In the genomic region with DNA sequence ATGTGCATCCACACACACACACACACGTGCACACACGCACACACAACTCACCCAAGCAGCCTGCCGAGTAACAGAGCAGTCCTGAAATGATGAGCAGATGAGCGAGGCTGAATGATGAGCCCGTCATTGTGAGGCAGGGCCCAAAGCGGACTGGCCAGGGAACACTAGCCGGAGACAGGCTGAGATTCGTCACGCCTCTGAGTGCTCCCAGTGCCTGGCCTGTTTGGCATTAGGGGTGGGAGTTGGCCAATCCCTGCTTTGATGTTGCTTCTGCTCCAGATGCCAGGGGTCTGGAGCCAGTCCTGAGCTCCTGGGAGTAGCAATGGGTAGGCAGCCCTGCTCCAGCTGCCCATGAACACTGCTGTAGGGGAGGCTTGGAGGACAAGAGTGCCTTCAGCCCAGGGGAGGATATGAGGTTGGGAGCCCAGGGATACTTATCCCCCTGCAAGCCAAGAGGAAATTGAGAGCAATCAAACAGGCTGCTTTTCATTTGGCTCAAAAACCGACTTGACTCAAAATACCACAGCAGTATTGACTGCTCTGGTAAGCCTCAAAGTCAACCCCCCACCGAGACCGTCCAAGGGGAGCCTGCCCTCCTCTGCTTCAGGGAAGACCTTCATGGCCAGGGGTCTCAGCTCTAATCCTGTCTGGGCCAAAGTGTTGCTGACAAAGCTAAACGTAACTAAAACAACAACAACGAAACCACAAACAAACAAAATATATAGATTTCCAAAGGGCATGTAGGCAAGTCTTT, we compare ENCODE assay signal across 24 cellular contexts. TPM values are rescaled to one million over a fixed set of nuclear protein-coding genes. Genes with fewer than 3 reads are reported as not detected.
DNase-seq lines count a peak whose midpoint lies in the region; ATAC-seq, FAIRE-seq and TF ChIP-seq lines count a peak whose summit lies in the region.
"Had no signal": no experiment of that assay in that cellular context is flagged by ENCODE, and none has a peak within 500 bp of the region (broad histone marks: within the 10 kb centered on the region; RNA-seq: fewer than 3 reads in every experiment).

No MANE protein-coding gene starts in this region.

- TF ChIP-seq CTCF in natural killer cell (IDR thresholded peaks at IDR 0.05) (no peak), brain (conservative IDR thresholded peaks at IDR 0.05) (no peak), HepG2 (CRISPR knock-in tag; IDR thresholded peaks at IDR 0.05) (no peak)

- no peak overlapping the region for H3K9ac ChIP-seq in HepG2 (ENCODE audit: insufficient read depth, low read depth, low read length)

- 46% methylated on average over 13 of the region's 14 CpGs for WGBS in HepG2 (ENCODE audit: low lambda C conversion rate)

- intact Hi-C loops in natural killer cell (cut with micrococcal nuclease) (no loop called here), HepG2 (cut with micrococcal nuclease; ENCODE audit: unreplicated experiment) (no loop called here)

- H2AFZ ChIP-seq in HepG2 (ENCODE audit: low read length) = no peak overlapping the region

- no peaks in the 10 kb centered on the region for H3K36me3 ChIP-seq in HepG2 (replicated peaks in 1 of 2; ENCODE audit: control insufficient read depth in 1 of 2, insufficient read depth in 2 of 2, low read length in 2 of 2)
- H3K36me3 ChIP-seq: brain microvascular endothelial cell, heart right ventricle, spleen, thoracic aorta had no signal

- no peaks in the 10 kb centered on the region for H3K9me3 Mint-ChIP-seq in natural killer cell treated with Interleukin-12 subunit alpha and Interleukin-12 subunit beta and Interleukin-15 and Interleukin-18, amount 100 ng/mL, for 72 hours
- no peaks in the 10 kb centered on the region for H3K9me3 Mint-ChIP-seq in natural killer cell
- peaks cover 0 to 2% (median 0%) of the 10 kb centered on the region in 5 experiments for H3K9me3 Mint-ChIP-seq in brain
- H3K9me3 Mint-ChIP-seq in activated naive CD4-positive, alpha-beta T cell treated with anti-CD3 and anti-CD28 coated beads, Interleukin-2, amount 10 ng/mL, durations not matched to agents 7 days and 5 days = no peaks in the 10 kb centered on the region
- H3K9me3 Mint-ChIP-seq: activated CD4-positive, alpha-beta memory T cell treated with anti-CD3 and anti-CD28 coated beads for 36 hours; activated naive CD8-positive, alpha-beta T cell treated with anti-CD3 and anti-CD28 coated beads for 36 hours; activated T-cell treated with anti-CD3 and anti-CD28 coated beads, Interleukin-2, amount 50 U/mL, for 24 hours; naive B cell had no signal

- H3K4me2 ChIP-seq in HepG2 (ENCODE audit: low read depth, low read length) = no peak overlapping the region

- CTCF ChIA-PET in HepG2 (lab: Yijun Ruan, JAX; ENCODE audit: low intra/inter-chr PET ratio, low total read pairs) = no interaction called here
- CTCF ChIA-PET in activated naive CD4-positive, alpha-beta T cell treated with anti-CD3 and anti-CD28 coated beads, Interleukin-2, amount 10 ng/mL, durations not matched to agents 7 days and 5 days (lab: Charles Lee) = interaction anchor here (0.7 to 1.5 kb wide), 2 partner anchors 58 to 231 kb away, joined by 3 read pairs; no protein-coding TSS in a partner anchor

- H3K36me3 Mint-ChIP-seq in natural killer cell treated with Interleukin-12 subunit alpha and Interleukin-12 subunit beta and Interleukin-15 and Interleukin-18, amount 100 ng/mL, for 72 hours = no peaks in the 10 kb centered on the region
- H3K36me3 Mint-ChIP-seq in natural killer cell = no peaks in the 10 kb centered on the region
- peaks cover 2% of the 10 kb centered on the region for H3K36me3 Mint-ChIP-seq in brain
- H3K36me3 Mint-ChIP-seq in activated naive CD4-positive, alpha-beta T cell treated with anti-CD3 and anti-CD28 coated beads, Interleukin-2, amount 10 ng/mL, durations not matched to agents 7 days and 5 days = no peaks in the 10 kb centered on the region
- H3K36me3 Mint-ChIP-seq: activated CD4-positive, alpha-beta memory T cell treated with anti-CD3 and anti-CD28 coated beads for 36 hours; activated naive CD8-positive, alpha-beta T cell treated with anti-CD3 and anti-CD28 coated beads for 36 hours; naive B cell had no signal

- in situ Hi-C loops in HepG2 (cut with HindIII; ENCODE audit: extremely low pct_ligation_motif_present, low pct_unique_long_range_greater_than_20kb) = no loop called here

- peaks cover 4 to 9% of the 10 kb centered on the region in 2 experiments; a peak in 3 of 5 replicates for H3K27me3 ChIP-seq in HepG2 (ENCODE audit: control insufficient read depth in 1 of 2, insufficient read depth in 2 of 2, low read length in 2 of 2)
- H3K27me3 ChIP-seq: brain microvascular endothelial cell, heart right ventricle, spleen had no signal

- no peaks in the 10 kb centered on the region for H4K20me1 ChIP-seq in HepG2 (ENCODE audit: insufficient read depth, low read length)

- POLR2A ChIA-PET in HepG2 (lab: Yijun Ruan, JAX) = no interaction called here

- no peak for TF ChIP-seq RAD21 in HepG2 (CRISPR knock-in tag; IDR thresholded peaks at IDR 0.05)

- FAIRE-seq in HepG2 (lab: Jason Lieb, UNC) = no peak
- FAIRE-seq: A204.1, islet of Langerhans had no signal

- peak overlapping the region; percentile 69 to 87 for H3K27ac Mint-ChIP-seq in natural killer cell treated with Interleukin-12 subunit alpha and Interleukin-12 subunit beta and Interleukin-15 and Interleukin-18, amount 100 ng/mL, for 72 hours
- peak overlapping the region in 1 of 2 donors; percentile 84 for H3K27ac Mint-ChIP-seq in natural killer cell
- peak overlapping the region in 3 of 5 experiments; percentile 65 to 80 (median 69) for H3K27ac Mint-ChIP-seq in brain
- H3K27ac Mint-ChIP-seq in activated naive CD4-positive, alpha-beta T cell treated with anti-CD3 and anti-CD28 coated beads, Interleukin-2, amount 10 ng/mL, durations not matched to agents 7 days and 5 days = no peak overlapping the region
- H3K27ac Mint-ChIP-seq: activated CD4-positive, alpha-beta memory T cell treated with anti-CD3 and anti-CD28 coated beads for 36 hours; activated naive CD8-positive, alpha-beta T cell treated with anti-CD3 and anti-CD28 coated beads for 36 hours; activated T-cell treated with anti-CD3 and anti-CD28 coated beads, Interleukin-2, amount 50 U/mL, for 24 hours had no signal

- peaks cover 77 to 79% of the 10 kb centered on the region in 2 donors for H3K4me1 Mint-ChIP-seq in natural killer cell treated with Interleukin-12 subunit alpha and Interleukin-12 subunit beta and Interleukin-15 and Interleukin-18, amount 100 ng/mL, for 72 hours (ENCODE audit: low read depth in 2 of 2)
- peaks cover 71 to 76% of the 10 kb centered on the region in 2 donors for H3K4me1 Mint-ChIP-seq in natural killer cell
- peaks cover 54% of the 10 kb centered on the region for H3K4me1 Mint-ChIP-seq in brain
- H3K4me1 Mint-ChIP-seq in activated naive CD4-positive, alpha-beta T cell treated with anti-CD3 and anti-CD28 coated beads, Interleukin-2, amount 10 ng/mL, durations not matched to agents 7 days and 5 days = peaks cover 16% of the 10 kb centered on the region
- H3K4me1 Mint-ChIP-seq: naive B cell had no signal

- no peaks in the 10 kb centered on the region for H3K9me3 ChIP-seq in HepG2 (ENCODE audit: low read length)
- H3K9me3 ChIP-seq: heart right ventricle, spleen, thoracic aorta had no signal

- no peaks in the 10 kb centered on the region for H3K27me3 Mint-ChIP-seq in natural killer cell treated with Interleukin-12 subunit alpha and Interleukin-12 subunit beta and Interleukin-15 and Interleukin-18, amount 100 ng/mL, for 72 hours
- H3K27me3 Mint-ChIP-seq in natural killer cell (ENCODE audit: low read depth in 2 of 2) (no peaks in the 10 kb centered on the region), brain (peaks cover 2% of the 10 kb centered on the region)
- H3K27me3 Mint-ChIP-seq in activated naive CD4-positive, alpha-beta T cell treated with anti-CD3 and anti-CD28 coated beads, Interleukin-2, amount 10 ng/mL, durations not matched to agents 7 days and 5 days = peaks cover 23% of the 10 kb centered on the region
- H3K27me3 Mint-ChIP-seq: activated CD4-positive, alpha-beta memory T cell treated with anti-CD3 and anti-CD28 coated beads for 36 hours; activated naive CD8-positive, alpha-beta T cell treated with anti-CD3 and anti-CD28 coated beads for 36 hours; activated T-cell treated with anti-CD3 and anti-CD28 coated beads, Interleukin-2, amount 50 U/mL, for 24 hours; naive B cell had no signal

- no peak overlapping the region for H3K27ac ChIP-seq in HepG2 (ENCODE audit: extremely low read length, insufficient read depth, low read length)
- H3K27ac ChIP-seq: brain microvascular endothelial cell, C4-2B, spleen, thoracic aorta had no signal

- no peak for DNase-seq in natural killer cell treated with Interleukin-12 subunit alpha and Interleukin-12 subunit beta and Interleukin-15 and Interleukin-18, amount 100 ng/mL, for 72 hours (ENCODE audit: low spot score)
- DNase-seq in natural killer cell (no peak), HepG2 (ENCODE audit: low spot score) (no peak), globus pallidus (ENCODE audit: low spot score) (no peak), OCI-M2 (lab: John Stamatoyannopoulos, UW; ENCODE audit: unreplicated experiment) (no peak)
- no peak for DNase-seq in activated naive CD4-positive, alpha-beta T cell treated with anti-CD3 and anti-CD28 coated beads, Interleukin-2, amount 10 ng/mL, durations not matched to agents 7 days and 5 days
- DNase-seq: activated CD4-positive, alpha-beta memory T cell treated with anti-CD3 and anti-CD28 coated beads for 36 hours; activated naive CD8-positive, alpha-beta T cell treated with anti-CD3 and anti-CD28 coated beads for 36 hours; activated T-cell treated with anti-CD3 and anti-CD28 coated beads, Interleukin-2, amount 50 U/mL, for 24 hours; brain microvascular endothelial cell; cortex of kidney; DMS53; heart right ventricle; naive B cell; NCI-H1436 treated with DMSO at 0.1 percent for 48 hours; RPMI8226; spleen; SW 1271 had no signal

- peaks cover 12% of the 10 kb centered on the region for H3K4me1 ChIP-seq in HepG2 (ENCODE audit: insufficient read depth, low read length)

- no peaks in the 10 kb centered on the region for H3K79me2 ChIP-seq in HepG2 (ENCODE audit: insufficient read depth, low read length)

- no peak overlapping the region for H3K4me3 ChIP-seq in HepG2 (replicated peaks in 1 of 3; ENCODE audit: insufficient read depth in 1 of 3, low read depth in 2 of 3, low read length in 3 of 3)
- H3K4me3 ChIP-seq: heart right ventricle, spleen, thoracic aorta had no signal

- TF ChIP-seq EP300 in HepG2 (IDR thresholded peaks at IDR 0.05; ENCODE audit: low read depth in 2 of 2, low read length in 2 of 2) (no peak), HepG2 (CRISPR knock-in tag; IDR thresholded peaks at IDR 0.05; ENCODE audit: borderline replicate concordance) (no peak)

- peak in 1 of 2 donors; percentile 12 for ATAC-seq in natural killer cell treated with Interleukin-12 subunit alpha and Interleukin-12 subunit beta and Interleukin-15 and Interleukin-18, amount 100 ng/mL, for 72 hours
- no peak for ATAC-seq in natural killer cell
- peak; percentile 25; the same call in 2 of the 3 replicates for ATAC-seq in HepG2
- ATAC-seq in GM18519 (IDR thresholded peaks at IDR 0.05; ENCODE audit: low FRiP score, unreplicated experiment) = no peak

- peak overlapping the region; percentile 74 for H3K4me3 Mint-ChIP-seq in natural killer cell treated with Interleukin-12 subunit alpha and Interleukin-12 subunit beta and Interleukin-15 and Interleukin-18, amount 100 ng/mL, for 72 hours
- H3K4me3 Mint-ChIP-seq in natural killer cell (no peak overlapping the region), brain (no peak overlapping the region)
- H3K4me3 Mint-ChIP-seq in activated naive CD4-positive, alpha-beta T cell treated with anti-CD3 and anti-CD28 coated beads, Interleukin-2, amount 10 ng/mL, durations not matched to agents 7 days and 5 days = no peak overlapping the region
- H3K4me3 Mint-ChIP-seq: activated CD4-positive, alpha-beta memory T cell treated with anti-CD3 and anti-CD28 coated beads for 36 hours; activated naive CD8-positive, alpha-beta T cell treated with anti-CD3 and anti-CD28 coated beads for 36 hours; activated T-cell treated with anti-CD3 and anti-CD28 coated beads, Interleukin-2, amount 50 U/mL, for 24 hours; naive B cell had no signal

- no TSS peak for BruUV-seq in HepG2 (replicated peaks; lab: Mats Ljungman, UMichigan)

- no peak for TF ChIP-seq POLR2A in HepG2 (IDR thresholded peaks at IDR 0.05; ENCODE audit: insufficient read depth in 1 of 2, low read depth in 2 of 2, low read length in 2 of 2)

RNA-seq across cellular contexts. Expression of a gene that starts 22.9 kb away (rescaled TPM):
- total RNA-seq in natural killer cell treated with Interleukin-12 subunit alpha and Interleukin-12 subunit beta and Interleukin-15 and Interleukin-18, amount 100 ng/mL, for 72 hours = 10 to 100 TPM in 1 of 2 donors, 1 to 10 TPM in 1; 7.8 to 31.8 TPM
- 10 to 100 TPM; 37.7 to 60.7 (median 55.8) TPM for total RNA-seq in natural killer cell
- 0.44 TPM for polyA plus RNA-seq in brain (ENCODE audit: insufficient read depth, low read depth, low replicate concordance)
- total RNA-seq in HepG2 (2016; rRNA removed; fragmentation: Illumina TruSeq; extraction: Trizol) = 0.31 TPM in 1 of 2 replicates, not detected in the other
- total RNA-seq in HepG2 (2016; cell fraction: cytosol; rRNA removed; fragmentation: Illumina TruSeq; extraction: Trizol; ENCODE audit: low read depth) = not detected in 2 replicates
- total RNA-seq in HepG2 (2016; cell fraction: insoluble cytoplasmic fraction; rRNA removed; fragmentation: Illumina TruSeq; extraction: Trizol) = 0.19 TPM in 1 of 2 replicates, not detected in the other
- total RNA-seq in HepG2 (2016; cell fraction: membrane; rRNA removed; fragmentation: Illumina TruSeq; extraction: Trizol) = 0.06 and 0.14 TPM in 2 replicates
- total RNA-seq in HepG2 (2016; cell fraction: nucleus; rRNA removed; fragmentation: Illumina TruSeq; extraction: Trizol) = 0.96 and 1.6 TPM in 2 replicates
- polyA plus RNA-seq in HepG2 (2011; rRNA removed) = 0.46 and 0.52 TPM in 2 replicates
- polyA plus RNA-seq in HepG2 (2011; cell fraction: cytosol; rRNA removed) = 0.13 and 0.19 TPM in 2 replicates
- 3.7 and 4.0 TPM in 2 replicates for polyA plus RNA-seq in HepG2 (2011; cell fraction: nucleus; rRNA removed)
- polyA plus RNA-seq in HepG2 (2012) = 0.28 and 0.35 TPM in 2 replicates
- not detected in 2 replicates for polyA plus RNA-seq in HepG2 (2016; cell fraction: cytosol; fragmentation: Illumina TruSeq; extraction: Trizol; ENCODE audit: low read depth)
- polyA plus RNA-seq in HepG2 (2016; cell fraction: insoluble cytoplasmic fraction; fragmentation: Illumina TruSeq; extraction: Trizol; ENCODE audit: low read depth) = 0.10 TPM in 1 of 2 replicates, not detected in the other
- 0.26 TPM in 1 of 2 replicates, not detected in the other for polyA plus RNA-seq in HepG2 (2016; cell fraction: membrane; fragmentation: Illumina TruSeq; extraction: Trizol; ENCODE audit: low read depth)
- 0.48 and 0.65 TPM in 2 replicates for polyA plus RNA-seq in HepG2 (2016; cell fraction: nucleus; fragmentation: Illumina TruSeq; extraction: Trizol; ENCODE audit: insufficient read depth, low read depth)
- 0.26 and 0.42 TPM in 2 replicates for polyA minus RNA-seq in HepG2 (2011; rRNA and poly(A)+ RNA removed; ENCODE audit: low replicate concordance)
- not detected in 2 replicates for polyA minus RNA-seq in HepG2 (2011; cell fraction: cytosol; rRNA and poly(A)+ RNA removed)
- 1.0 and 2.9 TPM in 2 replicates for polyA minus RNA-seq in HepG2 (2011; cell fraction: nucleus; rRNA and poly(A)+ RNA removed)
